ENCODE assay signal across 19 cellular contexts in the genomic region with DNA sequence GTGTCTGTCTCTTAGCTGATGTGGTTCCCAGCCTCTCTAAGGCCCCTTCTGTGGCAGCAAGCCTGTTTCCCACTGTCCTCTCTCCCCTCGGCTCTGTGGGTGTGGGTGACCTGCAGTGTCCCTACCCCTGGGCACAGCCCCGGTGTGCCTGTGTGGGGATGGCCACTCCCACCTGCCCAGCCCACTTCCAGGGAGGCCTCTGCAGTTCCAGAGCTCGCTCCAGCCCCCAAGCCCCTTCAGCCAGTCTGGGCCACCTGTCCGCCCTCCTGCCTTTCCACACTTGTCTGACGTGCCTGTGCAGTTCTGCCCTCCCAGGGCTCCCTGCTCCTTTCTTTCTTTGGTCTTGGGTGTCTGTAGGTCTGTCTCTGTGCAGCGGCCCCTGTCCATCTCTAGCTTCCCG.
A peak's percentile ranks its signal among the peaks of the same experiment; 100 is the strongest.
DNase-seq lines count a peak whose midpoint lies in the region; ATAC-seq, FAIRE-seq and TF ChIP-seq lines count a peak whose summit lies in the region.
"Had no signal": no experiment of that assay in that cellular context is flagged by ENCODE, and none has a peak within 500 bp of the region (broad histone marks: within the 10 kb centered on the region; RNA-seq: fewer than 3 reads in every experiment).

No MANE protein-coding gene starts in this region.

- H3K36me3 Mint-ChIP-seq in HFFc6 (ENCODE audit: low read depth) (peaks cover 32% of the 10 kb centered on the region), astrocyte (ENCODE audit: low read depth, unreplicated experiment) (peaks cover 31% of the 10 kb centered on the region)
- H3K36me3 Mint-ChIP-seq in stimulated activated memory B cell treated with anti-CD40 and anti-IgM and Interleukin-4, amounts not matched to agents 10 μg/mL and 1 μg/mL and 100 μg/mL, for 72 hours: no peaks in the 10 kb centered on the region
- H3K36me3 Mint-ChIP-seq: IgD-negative memory B cell had no signal

- 0 out of 2 replicates have a peak overlapping the region, but pooled peaks have one; percentile 30 for H3K27ac Mint-ChIP-seq in HFFc6
- H3K27ac Mint-ChIP-seq in astrocyte (ENCODE audit: unreplicated experiment): no peak overlapping the region
- no peak overlapping the region for H3K27ac Mint-ChIP-seq in stimulated activated memory B cell treated with anti-CD40 and anti-IgM and Interleukin-4, amounts not matched to agents 10 μg/mL and 1 μg/mL and 100 μg/mL, for 72 hours
- H3K27ac Mint-ChIP-seq: activated CD4-positive, alpha-beta T cell treated with anti-CD3 and anti-CD28 coated beads for 36 hours; activated naive CD8-positive, alpha-beta T cell treated with anti-CD3 and anti-CD28 coated beads, Interleukin-2, amount 50 U/mL, for 24 hours; T-helper 1 cell treated with Interleukin-12 subunit alpha and Interleukin-12 subunit beta and Interleukin-4 antibody, amounts not matched to agents 30 μg/mL and 1 μg/mL, for 36 hours had no signal

- H3K9ac ChIP-seq in astrocyte (ENCODE audit: low read length): no peak overlapping the region
- H3K9ac ChIP-seq in kidney (ENCODE audit: low read length in 2 of 2): peak overlapping the region in 1 of 2 donors; percentile 37
- H3K9ac ChIP-seq: BLaER1 treated with 17β-estradiol and CSF1 and Interleukin-3, amounts not matched to agents 10 nM and 100 nM had no signal

- TF ChIP-seq CTCF in HFFc6 (IDR thresholded peaks at IDR 0.05): no peak
- TF ChIP-seq CTCF in astrocyte (IDR thresholded peaks at IDR 0.05; ENCODE audit: insufficient read depth, low read depth, low read length): no peak
- TF ChIP-seq CTCF in kidney (IDR thresholded peaks at IDR 0.05; ENCODE audit: borderline replicate concordance, extremely low read depth, insufficient read depth): no peak

- H3K79me2 ChIP-seq in astrocyte (ENCODE audit: insufficient read depth, low read length): peaks cover 17% of the 10 kb centered on the region

- H3K9me3 ChIP-seq in astrocyte (ENCODE audit: insufficient read depth, low read depth, low read length): no peaks in the 10 kb centered on the region
- no peaks in the 10 kb centered on the region for H3K9me3 ChIP-seq in kidney (ENCODE audit: control insufficient read depth in 1 of 2, low read length in 2 of 2)
- H3K9me3 ChIP-seq: BLaER1 treated with 17β-estradiol and CSF1 and Interleukin-3, amounts not matched to agents 10 nM and 100 nM; colonic mucosa had no signal

- H3K36me3 ChIP-seq in astrocyte (ENCODE audit: insufficient read depth, low read length): peaks cover 38% of the 10 kb centered on the region
- peaks cover 19 to 23% of the 10 kb centered on the region in 2 donors for H3K36me3 ChIP-seq in kidney (ENCODE audit: control insufficient read depth in 1 of 2, insufficient read depth in 2 of 2, low read length in 2 of 2)

- H3K4me2 ChIP-seq in astrocyte (ENCODE audit: low read length): peak overlapping the region; percentile 16
- H3K4me2 ChIP-seq: BLaER1 treated with 17β-estradiol and CSF1 and Interleukin-3, amounts not matched to agents 10 nM and 100 nM had no signal

- intact Hi-C loops in kidney (cut with DNase I): no loop called here

- DNase-seq in HFFc6 (no peak), astrocyte (ENCODE audit: low read depth) (no peak), kidney (peak; percentile 51), NCI-H526 (lab: John Stamatoyannopoulos, UW) (no peak)
- DNase-seq in activated effector memory CD4-positive, alpha-beta T cell treated with anti-CD3 and anti-CD28 coated beads, Interleukin-2, amount 50 U/mL, for 16 hours: no peak
- DNase-seq: activated CD4-positive, alpha-beta T cell treated with anti-CD3 and anti-CD28 coated beads for 36 hours; activated naive CD8-positive, alpha-beta T cell treated with anti-CD3 and anti-CD28 coated beads, Interleukin-2, amount 50 U/mL, for 24 hours; activated T-cell treated with anti-CD3 and anti-CD28 coated beads, Interleukin-2, amount 50 U/mL, for 1 hour; colonic mucosa; NCI-H1105; stimulated activated CD4-positive, alpha-beta T cell treated with anti-CD3 and anti-CD28 coated beads, Interleukin-1b, Interleukin-23, amount 100 ng/mL, for 48 hours; stimulated activated CD8-positive, alpha-beta memory T cell treated with anti-CD3 and anti-CD28 coated beads, Interleukin-4, amount 100 ng/mL, for 48 hours had no signal

- no peaks in the 10 kb centered on the region for H3K9me3 Mint-ChIP-seq in HFFc6
- H3K9me3 Mint-ChIP-seq in astrocyte (ENCODE audit: unreplicated experiment): no peaks in the 10 kb centered on the region
- H3K9me3 Mint-ChIP-seq in stimulated activated memory B cell treated with anti-CD40 and anti-IgM and Interleukin-4, amounts not matched to agents 10 μg/mL and 1 μg/mL and 100 μg/mL, for 72 hours: no peaks in the 10 kb centered on the region
- H3K9me3 Mint-ChIP-seq: activated naive CD8-positive, alpha-beta T cell treated with anti-CD3 and anti-CD28 coated beads, Interleukin-2, amount 50 U/mL, for 24 hours; IgD-negative memory B cell; T-helper 1 cell treated with Interleukin-12 subunit alpha and Interleukin-12 subunit beta and Interleukin-4 antibody, amounts not matched to agents 30 μg/mL and 1 μg/mL, for 36 hours had no signal

- H3K27me3 Mint-ChIP-seq in HFFc6 (ENCODE audit: insufficient read depth): peaks cover 15% of the 10 kb centered on the region
- H3K27me3 Mint-ChIP-seq in astrocyte (ENCODE audit: low read depth, unreplicated experiment): no peaks in the 10 kb centered on the region
- no peaks in the 10 kb centered on the region for H3K27me3 Mint-ChIP-seq in stimulated activated memory B cell treated with anti-CD40 and anti-IgM and Interleukin-4, amounts not matched to agents 10 μg/mL and 1 μg/mL and 100 μg/mL, for 72 hours
- H3K27me3 Mint-ChIP-seq: activated CD4-positive, alpha-beta T cell treated with anti-CD3 and anti-CD28 coated beads for 36 hours; activated naive CD8-positive, alpha-beta T cell treated with anti-CD3 and anti-CD28 coated beads, Interleukin-2, amount 50 U/mL, for 24 hours had no signal

- H3K4me1 ChIP-seq in astrocyte (ENCODE audit: insufficient read depth, low read length) (peaks cover 40% of the 10 kb centered on the region), kidney (ENCODE audit: control insufficient read depth in 1 of 2, insufficient read depth in 1 of 2, low read depth in 1 of 2, low read length in 2 of 2) (peaks cover 32 to 50% of the 10 kb centered on the region in 2 donors)

- FAIRE-seq in astrocyte (lab: Jason Lieb, UNC): no peak
- FAIRE-seq in kidney (lab: Jason Lieb, UNC): no peak

- peaks cover 89% of the 10 kb centered on the region for H4K20me1 ChIP-seq in astrocyte (ENCODE audit: insufficient read depth, low read length)

- peaks cover 46% of the 10 kb centered on the region for H3K4me1 Mint-ChIP-seq in HFFc6 (ENCODE audit: low read depth)
- peaks cover 28% of the 10 kb centered on the region for H3K4me1 Mint-ChIP-seq in astrocyte (ENCODE audit: low read depth, unreplicated experiment)
- H3K4me1 Mint-ChIP-seq in stimulated activated memory B cell treated with anti-CD40 and anti-IgM and Interleukin-4, amounts not matched to agents 10 μg/mL and 1 μg/mL and 100 μg/mL, for 72 hours: no peaks in the 10 kb centered on the region
- H3K4me1 Mint-ChIP-seq: activated CD4-positive, alpha-beta T cell treated with anti-CD3 and anti-CD28 coated beads for 36 hours; activated naive CD8-positive, alpha-beta T cell treated with anti-CD3 and anti-CD28 coated beads, Interleukin-2, amount 50 U/mL, for 24 hours had no signal

- peak; percentile 21 for ATAC-seq in stimulated activated memory B cell treated with anti-CD40 and anti-IgM and Interleukin-4, amounts not matched to agents 10 μg/mL and 1 μg/mL and 100 μg/mL, for 72 hours
- ATAC-seq in HG02759 (IDR thresholded peaks at IDR 0.05; ENCODE audit: unreplicated experiment) (no peak), HG02852 (IDR thresholded peaks at IDR 0.05; ENCODE audit: unreplicated experiment) (no peak)
- ATAC-seq: activated CD4-positive, alpha-beta T cell treated with anti-CD3 and anti-CD28 coated beads for 36 hours; activated naive CD8-positive, alpha-beta T cell treated with anti-CD3 and anti-CD28 coated beads, Interleukin-2, amount 50 U/mL, for 24 hours; Panc1 had no signal

- H3K27ac ChIP-seq in astrocyte (ENCODE audit: low read depth, low read length): no peak overlapping the region
- H3K27ac ChIP-seq in kidney (ENCODE audit: low read depth in 2 of 2, low read length in 2 of 2): no peak overlapping the region
- H3K27ac ChIP-seq: BLaER1 treated with 17β-estradiol and CSF1 and Interleukin-3, amounts not matched to agents 10 nM and 100 nM; colonic mucosa had no signal

- H3K4me3 Mint-ChIP-seq in HFFc6 (no peak overlapping the region), astrocyte (ENCODE audit: unreplicated experiment) (no peak overlapping the region)
- H3K4me3 Mint-ChIP-seq in stimulated activated memory B cell treated with anti-CD40 and anti-IgM and Interleukin-4, amounts not matched to agents 10 μg/mL and 1 μg/mL and 100 μg/mL, for 72 hours: no peak overlapping the region
- H3K4me3 Mint-ChIP-seq: activated CD4-positive, alpha-beta T cell treated with anti-CD3 and anti-CD28 coated beads for 36 hours; activated naive CD8-positive, alpha-beta T cell treated with anti-CD3 and anti-CD28 coated beads, Interleukin-2, amount 50 U/mL, for 24 hours; IgD-negative memory B cell; T-helper 1 cell treated with Interleukin-12 subunit alpha and Interleukin-12 subunit beta and Interleukin-4 antibody, amounts not matched to agents 30 μg/mL and 1 μg/mL, for 36 hours had no signal

- no peak overlapping the region for H2AFZ ChIP-seq in astrocyte (ENCODE audit: low read depth, low read length)

- H3K27me3 ChIP-seq in astrocyte (ENCODE audit: insufficient read depth, low read length): no peaks in the 10 kb centered on the region
- H3K27me3 ChIP-seq: BLaER1 treated with 17β-estradiol and CSF1 and Interleukin-3, amounts not matched to agents 10 nM and 100 nM; colonic mucosa had no signal

- H3K4me3 ChIP-seq in astrocyte (ENCODE audit: insufficient read depth, low read depth, low read length): no peak overlapping the region
- H3K4me3 ChIP-seq in kidney (ENCODE audit: low read length in 2 of 2): no peak overlapping the region
- H3K4me3 ChIP-seq: BLaER1 treated with 17β-estradiol and CSF1 and Interleukin-3, amounts not matched to agents 10 nM and 100 nM; colonic mucosa had no signal
